17 cellular contexts compared by ENCODE assay signal in the genomic region with DNA sequence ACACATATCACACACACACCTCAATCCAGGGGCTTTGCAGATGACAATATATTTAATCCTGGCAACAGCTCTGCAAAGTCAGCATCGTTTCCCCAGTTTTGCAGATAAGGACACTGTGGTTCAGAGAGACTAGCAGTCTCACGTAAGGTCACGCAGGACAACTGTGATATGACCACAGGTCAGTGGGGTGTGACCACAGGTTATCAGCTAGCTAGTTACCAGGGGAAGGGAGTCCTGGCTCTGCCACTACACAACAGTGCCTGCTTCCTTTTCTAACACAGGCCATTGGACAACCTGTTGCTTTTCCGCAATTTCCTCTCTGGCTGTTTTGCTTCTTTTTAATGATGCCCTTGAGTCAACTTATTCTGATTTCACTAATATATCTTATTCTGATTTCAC.
"Had no signal": no experiment of that assay in that cellular context is flagged by ENCODE, and none has a peak within 500 bp of the region (broad histone marks: within the 10 kb centered on the region; RNA-seq: fewer than 3 reads in every experiment).

No MANE protein-coding gene starts in this region.

- H3K27me3 ChIP-seq: brain microvascular endothelial cell, suprapubic skin, upper lobe of left lung had no signal

- ATAC-seq: activated CD4-positive, CD25-positive, alpha-beta regulatory T cell treated with anti-CD3 and anti-CD28 coated beads, Interleukin-2, amount 50 U/mL, for 24 hours; activated T-cell treated with anti-CD3 and anti-CD28 coated beads, Interleukin-2, amount 50 U/mL, for 4 hours; stimulated activated naive CD8-positive, alpha-beta T cell treated with anti-CD3 and anti-CD28 coated beads, Interleukin-15, Interleukin-2, amounts not matched to agents 100 U/mL and 50 U/mL, for 24 hours had no signal

- H3K36me3 ChIP-seq: brain microvascular endothelial cell, suprapubic skin, upper lobe of left lung had no signal

- DNase-seq: activated CD4-positive, alpha-beta T cell treated with anti-CD3 and anti-CD28 coated beads, Interleukin-2, amount 50 U/mL, for 1 hour; activated CD8-positive, alpha-beta memory T cell treated with anti-CD3 and anti-CD28 coated beads, Interleukin-2, amount 50 U/mL, for 4 hours; activated effector memory CD4-positive, alpha-beta T cell treated with Interleukin-2 at 50 U/mL for 16 hours; activated naive CD4-positive, alpha-beta T cell treated with anti-CD3 and anti-CD28 coated beads, Interleukin-2, amount 50 U/mL, for 16 hours; activated T-cell treated with anti-CD3 and anti-CD28 coated beads, Interleukin-2, amount 50 U/mL, for 4 hours; aorta; brain microvascular endothelial cell; foreskin melanocyte; glutamatergic neuron; occipital lobe; retina; stimulated activated naive CD8-positive, alpha-beta T cell treated with anti-CD3 and anti-CD28 coated beads, Interleukin-15, Interleukin-2, amounts not matched to agents 100 U/mL and 50 U/mL, for 24 hours; upper lobe of left lung had no signal

- H3K9me3 ChIP-seq: suprapubic skin, upper lobe of left lung had no signal

- H3K4me3 ChIP-seq: coronary artery, SK-N-MC, suprapubic skin, upper lobe of left lung had no signal

- H3K27ac ChIP-seq: brain microvascular endothelial cell, coronary artery, SK-N-MC, suprapubic skin, upper lobe of left lung had no signal
